8 cellular contexts compared by ENCODE assay signal in genomic region chr18:49813071-49813320, GRCh38. TPM values are rescaled to one million over a fixed set of nuclear protein-coding genes. Genes with fewer than 3 reads are reported as not detected.
DNase-seq lines count a peak whose midpoint lies in the region; ATAC-seq, FAIRE-seq and TF ChIP-seq lines count a peak whose summit lies in the region.

No MANE protein-coding gene starts in this region.

- peak; percentile 12 for FAIRE-seq in endothelial cell of umbilical vein (lab: Jason Lieb, UNC)

- H3K36me3 ChIP-seq in SK-N-SH (replicated peaks in 1 of 2; ENCODE audit: control insufficient read depth in 1 of 2, insufficient read depth in 2 of 2, low read length in 1 of 2) (peaks cover 5 to 20% of the 10 kb centered on the region in 2 experiments), endothelial cell of umbilical vein (ENCODE audit: control insufficient read depth in 2 of 2, extremely low read depth in 1 of 2, insufficient read depth in 2 of 2, low read length in 2 of 2) (no peaks in the 10 kb centered on the region), aorta (ENCODE audit: control insufficient read depth in 1 of 2, insufficient read depth in 2 of 2, low read length in 1 of 2) (no peaks in the 10 kb centered on the region)

- H3F3A ChIP-seq in SK-N-SH (replicated peaks; ENCODE audit: insufficient read depth): peaks cover 3% of the 10 kb centered on the region

- H3K79me2 ChIP-seq in SK-N-SH (ENCODE audit: insufficient read depth) (peaks cover 63% of the 10 kb centered on the region), endothelial cell of umbilical vein (ENCODE audit: control insufficient read depth, insufficient read depth, low read length) (peaks cover under 1% of the 10 kb centered on the region)

- intact Hi-C loops in endothelial cell of umbilical vein (cut with micrococcal nuclease) (loop anchor here (1.0 to 5.0 kb wide), 4 partner anchors 36 to 251 kb away; partner anchors contain the start of gene LIPG), aorta (cut with DNase I) (loop anchor here (5.0 to 10.0 kb wide), 2 partner anchors 454 to 472 kb away; partner anchors contain the start of genes CFAP53 (in 1 of the 2), CXXC1 (in 1 of the 2) and MBD1 (in 1 of the 2))

- no peak for TF ChIP-seq EP300 in SK-N-SH (IDR thresholded peaks at IDR 0.05; ENCODE audit: borderline replicate concordance in 1 of 2, low read depth in 1 of 2, low read length in 1 of 2)

- H4K20me1 ChIP-seq in SK-N-SH (ENCODE audit: insufficient read depth): no peaks in the 10 kb centered on the region; the same call in 1 of the 2 replicates
- H4K20me1 ChIP-seq in endothelial cell of umbilical vein (replicated peaks; ENCODE audit: control insufficient read depth, extremely low read depth, insufficient read depth, low read length): no peaks in the 10 kb centered on the region

- peak; percentile 34 for ATAC-seq in GM19395 (IDR thresholded peaks at IDR 0.05; ENCODE audit: unreplicated experiment)
- ATAC-seq in HG03439 (IDR thresholded peaks at IDR 0.05; ENCODE audit: unreplicated experiment): peak; percentile 40
- ATAC-seq in aorta (ENCODE audit: low FRiP score): peak; percentile 63

- H3K4me3 ChIP-seq in SK-N-SH (ENCODE audit: low read depth in 2 of 2, low read length in 1 of 2) (peak overlapping the region; percentile 84 to 94), endothelial cell of umbilical vein (replicated peaks in 1 of 3; ENCODE audit: insufficient read depth in 1 of 3, low read depth in 1 of 3, low read length in 3 of 3) (peak overlapping the region; percentile 48 to 75 (median 64)), aorta (ENCODE audit: low read length in 2 of 2) (peak overlapping the region; percentile 38 to 43)

- TF ChIP-seq RAD21 in SK-N-SH (IDR thresholded peaks at IDR 0.05; ENCODE audit: low read length): no peak

- peak; percentile 14 for DNase-seq in DMS 273 treated with DMSO at 0.1 percent for 48 hours (lab: John Stamatoyannopoulos, UW)
- no peak for DNase-seq in SK-N-SH
- peak; percentile 64 for DNase-seq in endothelial cell of umbilical vein (ENCODE audit: low read depth, low spot score)
- peak; percentile 59 for DNase-seq in midbrain (lab: John Stamatoyannopoulos, UW)
- DNase-seq in aorta: peak in 1 of 2 donors; percentile 77
- no peak for DNase-seq in GM19240 (ENCODE audit: insufficient read length, low spot score)

- 0 out of 2 replicates have a peak, but pooled peaks cover 3% of the 10 kb centered on the region for H3K9me3 ChIP-seq in SK-N-SH
- H3K9me3 ChIP-seq in endothelial cell of umbilical vein (replicated peaks; ENCODE audit: control insufficient read depth, insufficient read depth, low read length): no peaks in the 10 kb centered on the region
- H3K9me3 ChIP-seq in aorta (ENCODE audit: control insufficient read depth, low read length): no peaks in the 10 kb centered on the region

- peak overlapping the region; percentile 95 to 96 for H3K27ac ChIP-seq in SK-N-SH (ENCODE audit: low read depth in 2 of 2, low read length in 1 of 2)
- H3K27ac ChIP-seq in endothelial cell of umbilical vein (ENCODE audit: insufficient read depth, low read depth, low read length): peak overlapping the region; percentile 94
- H3K27ac ChIP-seq in aorta (ENCODE audit: low read depth in 1 of 2, low read length in 2 of 2): peak overlapping the region; percentile 7 to 70

- POLR2A ChIA-PET in SK-N-SH (lab: Yijun Ruan, JAX): interaction anchor here (0.7 kb wide), 1 partner anchor 747 kb away, joined by 3 read pairs; the partner anchor contains the start of gene MAPK4
- POLR2A ChIA-PET in endothelial cell of umbilical vein (lab: Charles Lee): no interaction called here

- peaks cover 0 to 15% of the 10 kb centered on the region in 2 experiments; a peak in 2 of 4 replicates for H3K4me1 ChIP-seq in SK-N-SH (ENCODE audit: control insufficient read depth in 1 of 2, insufficient read depth in 2 of 2, low read depth in 1 of 2, low read length in 1 of 2)
- peaks cover 12% of the 10 kb centered on the region for H3K4me1 ChIP-seq in endothelial cell of umbilical vein (ENCODE audit: control insufficient read depth, extremely low read depth, insufficient read depth, low read length)
- peaks cover 3 to 4% of the 10 kb centered on the region in 2 donors for H3K4me1 ChIP-seq in aorta (ENCODE audit: control insufficient read depth in 1 of 2, insufficient read depth in 2 of 2, low read length in 2 of 2)

- CTCF ChIA-PET in SK-N-SH (lab: Yijun Ruan, JAX) (interaction anchor here (0.9 to 2.2 kb wide), 5 partner anchors 29 to 391 kb away, joined by 3 to 8 read pairs (median 5); no protein-coding TSS in a partner anchor), endothelial cell of umbilical vein (lab: Charles Lee) (interaction anchor here (1.0 to 6.0 kb wide), 4 partner anchors 37 to 544 kb away, joined by 3 to 34 read pairs (median 4); no protein-coding TSS in a partner anchor)

- dilution Hi-C loops in endothelial cell of umbilical vein (cut with MboI; ENCODE audit: extremely low pct_ligation_motif_present, low sequenced_read_pairs): no loop called here

- 0% methylated on average over 12 of the region's 17 CpGs for WGBS in SK-N-SH (ENCODE audit: low lambda C conversion rate)
- WGBS in aorta, 2 donors: 2 to 3% methylated on average over 17 of the region's 17 CpGs

- no peak for TF ChIP-seq POLR2A in endothelial cell of umbilical vein (IDR thresholded peaks at IDR 0.05; ENCODE audit: low read depth, low read length)

- H3K4me2 ChIP-seq in SK-N-SH: peak overlapping the region; percentile 93
- H3K4me2 ChIP-seq in endothelial cell of umbilical vein (ENCODE audit: insufficient read depth, low read length): peak overlapping the region; percentile 74

- BruUV-seq in endothelial cell of umbilical vein (replicated peaks; lab: Mats Ljungman, UMichigan): no TSS peak

- H3K27me3 ChIP-seq in SK-N-SH (ENCODE audit: insufficient read depth): no peaks in the 10 kb centered on the region
- H3K27me3 ChIP-seq in endothelial cell of umbilical vein (ENCODE audit: control insufficient read depth in 2 of 2, insufficient read depth in 2 of 2, low read length in 2 of 2): no peaks in the 10 kb centered on the region
- H3K27me3 ChIP-seq in aorta (ENCODE audit: control insufficient read depth in 1 of 2, insufficient read depth in 2 of 2, low read length in 1 of 2): no peaks in the 10 kb centered on the region

- no peak for TF ChIP-seq CTCF in SK-N-SH (IDR thresholded peaks at IDR 0.05)
- TF ChIP-seq CTCF in endothelial cell of umbilical vein (IDR thresholded peaks at IDR 0.05; ENCODE audit: extremely low read depth in 1 of 2, insufficient read depth in 1 of 2, low read depth in 1 of 2, low read length in 2 of 2): no peak

- no peaks in the 10 kb centered on the region for H3K9me2 ChIP-seq in SK-N-SH

- H3K9me1 ChIP-seq in endothelial cell of umbilical vein (replicated peaks; ENCODE audit: control insufficient read depth, extremely low read depth, insufficient read depth, low read length): no peaks in the 10 kb centered on the region

- H2AFZ ChIP-seq in SK-N-SH (ENCODE audit: low read depth) (peak overlapping the region; percentile 75; the same call in 1 of the 2 replicates), endothelial cell of umbilical vein (ENCODE audit: low read depth, low read length) (peak overlapping the region; percentile 99)

- peak overlapping the region; percentile 95 for H3K9ac ChIP-seq in SK-N-SH
- H3K9ac ChIP-seq in endothelial cell of umbilical vein (replicated peaks; ENCODE audit: extremely low read depth, insufficient read depth, low read length): peak overlapping the region; percentile 91

TF ChIP-seq in SK-N-SH, 30 proteins besides CTCF, POLR2A, EP300 and RAD21 (continues in another document):
- TF ChIP-seq MAX (IDR thresholded peaks at IDR 0.05; ENCODE audit: low read depth) (no peak), RFX5 (IDR thresholded peaks at IDR 0.05; ENCODE audit: low read length) (no peak), EZH2phosphoT487 (IDR thresholded peaks at IDR 0.05; ENCODE audit: borderline replicate concordance, low read depth) (no peak), GATA2 (CRISPR knock-in tag; IDR thresholded peaks at IDR 0.05) (no peak), RXRA (IDR thresholded peaks at IDR 0.05; ENCODE audit: borderline replicate concordance, low read depth) (no peak), YY1 (IDR thresholded peaks at IDR 0.05; ENCODE audit: low read depth) (no peak), NFIC (IDR thresholded peaks at IDR 0.05; ENCODE audit: borderline replicate concordance) (no peak), POLR2AphosphoS5 (IDR thresholded peaks at IDR 0.05; ENCODE audit: low read depth, low read length) (no peak)

TF ChIP-seq in endothelial cell of umbilical vein, 7 proteins besides CTCF, POLR2A, EP300 and RAD21:
- no peak for TF ChIP-seq MYC (IDR thresholded peaks at IDR 0.05; ENCODE audit: low read depth, low read length)
- no peak for TF ChIP-seq FOS (IDR thresholded peaks at IDR 0.05; ENCODE audit: borderline replicate concordance, insufficient read depth, low read length)
- TF ChIP-seq JUN (IDR thresholded peaks at IDR 0.05; ENCODE audit: borderline replicate concordance, insufficient read depth, insufficient read length, low read depth): no peak
- no peak for TF ChIP-seq POLR2AphosphoS5 (IDR thresholded peaks at IDR 0.05; ENCODE audit: insufficient read depth, low read depth, low read length)
- TF ChIP-seq EZH2 (IDR thresholded peaks at IDR 0.05; ENCODE audit: borderline replicate concordance, low read depth, low read length, severe bottlenecking): no peak
- no peak for TF ChIP-seq GATA2 (IDR thresholded peaks at IDR 0.05; ENCODE audit: insufficient read depth, insufficient read length, low read depth, low read length)
- no peak for TF ChIP-seq MAX (IDR thresholded peaks at IDR 0.05; ENCODE audit: insufficient read depth, insufficient read length)

RNA-seq across cellular contexts. Expression of gene ACAA2, which starts 0.3 kb away (rescaled TPM):
- polyA plus RNA-seq in SK-N-SH (2012; rRNA removed) (29.3 and 34.9 TPM in 2 replicates), endothelial cell of umbilical vein (14.6 and 18.6 TPM in 2 replicates), aorta (100 to 1,000 TPM in 1 of 2 donors, 10 to 100 TPM in 1; 40.2 to 117 TPM)
- 53.4 and 60.7 TPM in 2 replicates for polyA plus RNA-seq in SK-N-SH (2012; cell fraction: cytosol; rRNA removed)
- 28.1 and 33.0 TPM in 2 replicates for polyA plus RNA-seq in SK-N-SH (2012; cell fraction: nucleus; rRNA removed)
- total RNA-seq in endothelial cell of umbilical vein (44.4 and 44.9 TPM in 2 replicates), aorta (10 to 100 TPM; 37.5 to 39.4 TPM)
- polyA plus RNA-seq in endothelial cell of umbilical vein (2011; cell fraction: cytosol; rRNA removed): 21.1 and 22.3 TPM in 2 replicates
- polyA plus RNA-seq in endothelial cell of umbilical vein (2011; cell fraction: nucleus; rRNA removed): 14.8 and 15.8 TPM in 2 replicates
- polyA plus RNA-seq in endothelial cell of umbilical vein (2012): 45.8 and 60.4 TPM in 2 replicates
- polyA minus RNA-seq in endothelial cell of umbilical vein: 22.2 and 25.6 TPM in 2 replicates
- polyA minus RNA-seq in endothelial cell of umbilical vein (2011; cell fraction: cytosol; rRNA and poly(A)+ RNA removed): 18.2 TPM
- polyA minus RNA-seq in endothelial cell of umbilical vein (2011; cell fraction: nucleus; rRNA and poly(A)+ RNA removed): 6.9 and 7.7 TPM in 2 replicates

Comparison
In these comparisons a context has a peak if more than half of its experiments do, and no peak if none do; other contexts are left out.
1. DNase-seq: peak in DMS 273 treated with DMSO at 0.1 percent for 48 hours (single experiment), endothelial cell of umbilical vein (single experiment) and midbrain (single experiment); none in SK-N-SH (single experiment) and GM19240 (single experiment).
2. H3K27ac ChIP-seq: peak in every context shown above with its lines; median percentile 96 in SK-N-SH; 94 in endothelial cell of umbilical vein; 38 in aorta.
3. Peak in every context shown above with its lines, with median percentiles within 50 percentile points of each other: ATAC-seq and H3K4me3 ChIP-seq.